8 cellular contexts compared by ENCODE assay signal in the genomic region with DNA sequence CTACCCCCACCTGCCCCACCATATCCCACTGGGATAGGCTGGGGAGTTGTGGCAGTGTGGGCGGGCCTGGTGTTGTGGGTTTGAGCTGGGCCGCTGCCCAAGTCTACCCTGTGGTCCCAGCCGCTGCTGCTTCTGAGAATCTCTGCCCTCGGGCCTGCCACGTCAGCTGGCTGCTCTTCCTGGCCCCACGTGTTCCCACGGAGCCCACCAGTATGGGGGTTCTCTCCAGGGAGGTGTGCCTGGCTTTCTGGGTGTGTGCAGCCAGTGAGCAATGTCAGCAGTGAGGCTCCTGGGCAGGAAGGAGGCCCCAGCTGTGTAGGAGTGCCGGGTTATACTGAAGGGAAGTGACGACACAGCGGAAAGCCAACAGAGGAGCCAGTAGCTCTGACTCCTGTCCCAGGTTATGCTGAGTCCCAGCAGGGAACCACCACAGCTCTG. TPM values are rescaled to one million over a fixed set of nuclear protein-coding genes. Genes with fewer than 3 reads are reported as not detected.
A peak's percentile ranks its signal among the peaks of the same experiment; 100 is the strongest.
DNase-seq lines count a peak whose midpoint lies in the region; ATAC-seq and TF ChIP-seq lines count a peak whose summit lies in the region.

No MANE protein-coding gene starts in this region.

- peak overlapping the region; percentile 86 for H3K4me3 Mint-ChIP-seq in activated CD4-positive, alpha-beta T cell treated with anti-CD3 and anti-CD28 coated beads, Interleukin-2, amount 10 ng/mL, durations not matched to agents 24 days and 14 days

- peaks cover 57% of the 10 kb centered on the region for H3K4me1 Mint-ChIP-seq in activated CD4-positive, alpha-beta T cell treated with anti-CD3 and anti-CD28 coated beads, Interleukin-2, amount 10 ng/mL, durations not matched to agents 24 days and 14 days

- no peaks in the 10 kb centered on the region for H3K27me3 Mint-ChIP-seq in activated CD4-positive, alpha-beta T cell treated with anti-CD3 and anti-CD28 coated beads, Interleukin-2, amount 10 ng/mL, durations not matched to agents 24 days and 14 days

- H3K27ac ChIP-seq in KOPT-K1 (ENCODE audit: low read depth, low read length, poor library complexity, severe bottlenecking), result peak overlapping the region; percentile 75

- H3K4me3 ChIP-seq in BE2C (ENCODE audit: low read depth, low read length), result peak overlapping the region; percentile 55; the same call in 1 of the 2 replicates

- no peaks in the 10 kb centered on the region for H3K9me3 Mint-ChIP-seq in activated CD4-positive, alpha-beta T cell treated with anti-CD3 and anti-CD28 coated beads, Interleukin-2, amount 10 ng/mL, durations not matched to agents 24 days and 14 days

- H3K27me3 ChIP-seq in BE2C, result no peaks in the 10 kb centered on the region

- intact Hi-C loops in activated CD4-positive, alpha-beta T cell treated with anti-CD3 and anti-CD28 coated beads, Interleukin-2, amount 10 ng/mL, durations not matched to agents 24 days and 14 days (cut with micrococcal nuclease), result loop anchor here (1.0 kb wide), 5 partner anchors 8 to 54 kb away; no protein-coding TSS in a partner anchor

- DNase-seq in BE2C, result no peak
- peak; percentile 94 for DNase-seq in activated CD4-positive, alpha-beta T cell treated with anti-CD3 and anti-CD28 coated beads, Interleukin-2, amount 10 ng/mL, durations not matched to agents 24 days and 14 days
- peak; percentile 81 to 86 for DNase-seq in dermis microvascular lymphatic vessel endothelial cell (ENCODE audit: low read depth in 2 of 2)
- peak; percentile 95 for DNase-seq in myocyte (ENCODE audit: low read depth)
- DNase-seq in stimulated activated naive CD4-positive, alpha-beta T cell (lab: John Stamatoyannopoulos, UW), result peak; percentile 70 to 90 (median 78)
- no peak for DNase-seq in NCI-H345 treated with DMSO at 0.1 percent for 48 hours (lab: John Stamatoyannopoulos, UW; ENCODE audit: unreplicated experiment)

- no peaks in the 10 kb centered on the region for H3K36me3 ChIP-seq in BE2C
- peaks cover 73% of the 10 kb centered on the region for H3K36me3 ChIP-seq in KOPT-K1 (ENCODE audit: insufficient read depth, low read length)

- ATAC-seq in GM21447 (IDR thresholded peaks at IDR 0.05; ENCODE audit: unreplicated experiment), result peak; percentile 37

- peaks cover 4% of the 10 kb centered on the region for H3K4me1 ChIP-seq in BE2C

- no peak for TF ChIP-seq CTCF in BE2C (IDR thresholded peaks at IDR 0.05; ENCODE audit: low read depth, low read length)

- H3K9me3 ChIP-seq in BE2C, result no peaks in the 10 kb centered on the region
- H3K9me3 ChIP-seq in KOPT-K1 (ENCODE audit: insufficient read depth, low read length, poor library complexity, severe bottlenecking), result no peaks in the 10 kb centered on the region

- peak overlapping the region; percentile 92 for H3K27ac Mint-ChIP-seq in activated CD4-positive, alpha-beta T cell treated with anti-CD3 and anti-CD28 coated beads, Interleukin-2, amount 10 ng/mL, durations not matched to agents 24 days and 14 days

- H3K36me3 Mint-ChIP-seq in activated CD4-positive, alpha-beta T cell treated with anti-CD3 and anti-CD28 coated beads, Interleukin-2, amount 10 ng/mL, durations not matched to agents 24 days and 14 days (ENCODE audit: low read depth), result peaks cover 14% of the 10 kb centered on the region

RNA-seq across cellular contexts. Expression of a gene that starts 10.5 kb away (rescaled TPM):
- polyA plus RNA-seq in BE2C (2012; ENCODE audit: insufficient read depth, insufficient read length, low read depth), result 107 TPM
- 225 and 232 TPM in 2 replicates for total RNA-seq in activated CD4-positive, alpha-beta T cell treated with anti-CD3 and anti-CD28 coated beads, Interleukin-2, amount 10 ng/mL, durations not matched to agents 24 days and 14 days
- 390 and 560 TPM in 2 replicates for total RNA-seq in dermis microvascular lymphatic vessel endothelial cell
- 137 and 138 TPM in 2 replicates for total RNA-seq in myocyte
- polyA plus RNA-seq in myocyte (2012), result 351 TPM

RNA-seq across cellular contexts. Expression of a gene that starts 22.4 kb away (rescaled TPM):
- 1.5 TPM for polyA plus RNA-seq in BE2C (2012; ENCODE audit: insufficient read depth, insufficient read length, low read depth)
- 0.45 and 0.82 TPM in 2 replicates for total RNA-seq in activated CD4-positive, alpha-beta T cell treated with anti-CD3 and anti-CD28 coated beads, Interleukin-2, amount 10 ng/mL, durations not matched to agents 24 days and 14 days
- 0.26 and 0.51 TPM in 2 replicates for total RNA-seq in dermis microvascular lymphatic vessel endothelial cell
- 8.3 and 14.0 TPM in 2 replicates for total RNA-seq in myocyte
- 12.5 TPM for polyA plus RNA-seq in myocyte (2012)

RNA-seq across cellular contexts. Expression of a gene that starts 32.4 kb away (rescaled TPM):
- polyA plus RNA-seq in BE2C (2012; ENCODE audit: insufficient read depth, insufficient read length, low read depth), result not detected
- not detected in 2 replicates for total RNA-seq in activated CD4-positive, alpha-beta T cell treated with anti-CD3 and anti-CD28 coated beads, Interleukin-2, amount 10 ng/mL, durations not matched to agents 24 days and 14 days
- total RNA-seq in dermis microvascular lymphatic vessel endothelial cell, result not detected in 2 replicates
- 0.47 and 2.7 TPM in 2 replicates for total RNA-seq in myocyte
- polyA plus RNA-seq in myocyte (2012), result 1.2 TPM

RNA-seq across cellular contexts. Expression of a gene that starts 41.5 kb away (rescaled TPM):
- 0.43 TPM for polyA plus RNA-seq in BE2C (2012; ENCODE audit: insufficient read depth, insufficient read length, low read depth)
- not detected in 2 replicates for total RNA-seq in activated CD4-positive, alpha-beta T cell treated with anti-CD3 and anti-CD28 coated beads, Interleukin-2, amount 10 ng/mL, durations not matched to agents 24 days and 14 days
- total RNA-seq in dermis microvascular lymphatic vessel endothelial cell, result under 0.01 TPM in 2 replicates
- 9.1 and 42.7 TPM in 2 replicates for total RNA-seq in myocyte
- 0.92 TPM for polyA plus RNA-seq in myocyte (2012)

RNA-seq across cellular contexts. Expression of a gene that starts 45.7 kb away (rescaled TPM):
- 300 TPM for polyA plus RNA-seq in BE2C (2012; ENCODE audit: insufficient read depth, insufficient read length, low read depth)
- total RNA-seq in activated CD4-positive, alpha-beta T cell treated with anti-CD3 and anti-CD28 coated beads, Interleukin-2, amount 10 ng/mL, durations not matched to agents 24 days and 14 days, result 231 and 233 TPM in 2 replicates
- total RNA-seq in dermis microvascular lymphatic vessel endothelial cell (117 and 130 TPM in 2 replicates), myocyte (99.0 and 99.1 TPM in 2 replicates)
- polyA plus RNA-seq in myocyte (2012), result 55.1 TPM

Comparison
In these comparisons a context has a peak if more than half of its experiments do, and no peak if none do; other contexts are left out.
1. DNase-seq: peak in activated CD4-positive, alpha-beta T cell treated with anti-CD3 and anti-CD28 coated beads, Interleukin-2, amount 10 ng/mL, durations not matched to agents 24 days and 14 days (single experiment), dermis microvascular lymphatic vessel endothelial cell (2 of 2), myocyte (single experiment) and stimulated activated naive CD4-positive, alpha-beta T cell (6 of 6); none in BE2C (single experiment) and NCI-H345 treated with DMSO at 0.1 percent for 48 hours (single experiment).